In the genomic region with DNA sequence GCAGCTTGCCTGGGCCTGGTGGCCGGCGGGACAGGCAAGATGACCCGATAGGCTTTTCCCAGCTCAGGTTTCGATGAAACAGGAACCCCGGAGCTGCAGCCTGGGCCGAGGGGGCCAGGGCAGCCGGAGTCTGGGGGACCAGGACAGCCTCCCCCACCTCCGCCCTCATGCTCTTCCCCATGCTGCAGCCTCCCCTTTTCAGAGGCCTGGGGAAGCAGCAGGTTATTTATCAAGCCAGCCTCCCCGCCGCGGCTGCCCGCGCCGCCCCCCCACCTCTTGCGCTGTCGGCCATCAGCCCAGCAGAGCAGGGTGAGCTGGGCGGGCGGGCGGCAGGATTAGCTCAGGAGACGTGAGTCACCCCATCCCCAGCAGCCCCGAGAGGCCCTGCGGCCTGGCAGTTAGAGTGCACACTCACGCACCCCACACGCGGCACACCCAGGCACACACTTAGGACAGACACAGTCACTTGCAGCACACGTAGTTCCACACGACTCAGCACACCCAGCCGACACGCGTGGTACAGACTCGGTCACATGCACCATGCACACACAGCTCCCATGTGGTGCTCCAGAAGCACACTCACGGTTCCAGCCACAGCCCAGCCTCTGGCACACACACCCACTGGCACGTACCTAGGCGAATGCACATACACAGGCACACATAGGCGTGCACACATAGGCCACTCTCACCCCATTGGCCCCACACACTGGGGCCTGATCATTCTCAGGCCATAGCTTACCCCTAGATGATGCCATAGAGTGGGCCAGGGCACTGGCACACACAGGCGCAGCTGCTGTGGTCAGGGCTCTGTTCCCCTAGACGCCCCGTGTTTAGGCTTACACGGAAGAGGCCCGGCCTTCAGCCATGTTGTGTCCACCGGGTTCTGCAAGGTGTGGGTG, we compare ENCODE assay signal across 8 cellular contexts. TPM values are rescaled to one million over a fixed set of nuclear protein-coding genes. Genes with fewer than 3 reads are reported as not detected.
DNase-seq lines count a peak whose midpoint lies in the region; ATAC-seq and TF ChIP-seq lines count a peak whose summit lies in the region.

No MANE protein-coding gene starts in this region.

- no peak for TF ChIP-seq POLR2A in NB4 (IDR thresholded peaks at IDR 0.05; ENCODE audit: extremely low read depth, insufficient read length)
- TF ChIP-seq POLR2A in breast epithelium (IDR thresholded peaks at IDR 0.05) = no peak
- TF ChIP-seq POLR2A in stomach (IDR thresholded peaks at IDR 0.05) = no peak

- 68% methylated on average over 41 of the region's 41 CpGs for WGBS in liver
- WGBS in stomach, 5 donors = 19 to 31% (median 22%) methylated on average over 10 to 41 of the region's 41 CpGs

- intact Hi-C loops in breast epithelium (cut with DNase I; ENCODE audit: low total_unique reads) (no loop called here), stomach (cut with DNase I; ENCODE audit: low total_unique reads) (no loop called here)

- no peak overlapping the region for H2AFZ ChIP-seq in ACC112 (ENCODE audit: low read length, unreplicated experiment)

- peak; percentile 6 for TF ChIP-seq EP300 in stomach (IDR thresholded peaks at IDR 0.05)

- DNase-seq in NB4 (ENCODE audit: low read depth) = peak; percentile 99
- DNase-seq in breast epithelium (ENCODE audit: low spot score in 2 of 2) = peak; percentile 83 to 85
- peak; percentile 87 for DNase-seq in stomach
- no peak for DNase-seq in NCI-H446 (lab: John Stamatoyannopoulos, UW)

- no peaks in the 10 kb centered on the region for H3K27me3 ChIP-seq in ACC112 (ENCODE audit: insufficient read depth, low read length)
- no peaks in the 10 kb centered on the region for H3K27me3 ChIP-seq in breast epithelium
- H3K27me3 ChIP-seq in liver (ENCODE audit: control insufficient read depth in 4 of 4, insufficient read depth in 4 of 4, low read length in 3 of 4) = no peaks in the 10 kb centered on the region
- no peaks in the 10 kb centered on the region for H3K27me3 ChIP-seq in stomach

- TF ChIP-seq CTCF in NB4 (IDR thresholded peaks at IDR 0.05; ENCODE audit: low read depth, low read length) = no peak
- TF ChIP-seq CTCF in breast epithelium (IDR thresholded peaks at IDR 0.05) = no peak
- no peak for TF ChIP-seq CTCF in liver (IDR thresholded peaks at IDR 0.05; ENCODE audit: low read depth, low read length, missing input control)
- no peak for TF ChIP-seq CTCF in stomach (IDR thresholded peaks at IDR 0.05)

- no peak overlapping the region for H3K9ac ChIP-seq in liver (ENCODE audit: low read depth in 1 of 2, low read length in 2 of 2)

- peak overlapping the region; percentile 49; the same call in 1 of the 2 replicates for H3K4me3 ChIP-seq in ACC112 (ENCODE audit: low read depth, low read length)
- H3K4me3 ChIP-seq in NB4 (ENCODE audit: low read depth, low read length) = peak overlapping the region; percentile 34
- H3K4me3 ChIP-seq in breast epithelium = peak overlapping the region; percentile 12 to 48 (median 34)
- H3K4me3 ChIP-seq in liver (ENCODE audit: low read depth in 1 of 3, low read length in 3 of 3) = no peak overlapping the region
- peak overlapping the region; percentile 14 to 35 (median 21) for H3K4me3 ChIP-seq in stomach

- TF ChIP-seq RAD21 in liver (IDR thresholded peaks at IDR 0.05) = no peak

- peaks cover 71% of the 10 kb centered on the region for H3K4me1 ChIP-seq in ACC112 (ENCODE audit: control insufficient read depth, insufficient read depth, low read length, unreplicated experiment)
- H3K4me1 ChIP-seq in breast epithelium = peaks cover 43 to 73% of the 10 kb centered on the region in 2 donors
- H3K4me1 ChIP-seq in liver (ENCODE audit: control insufficient read depth in 4 of 4, insufficient read depth in 4 of 4, low read length in 3 of 4) = peaks cover 76 to 97% (median 90%) of the 10 kb centered on the region in 4 donors
- H3K4me1 ChIP-seq in stomach = peaks cover 88 to 100% (median 100%) of the 10 kb centered on the region in 4 donors

- H3K9me3 ChIP-seq in breast epithelium = no peaks in the 10 kb centered on the region
- H3K9me3 ChIP-seq in liver (ENCODE audit: control insufficient read depth in 4 of 4, low read length in 3 of 4) = no peaks in the 10 kb centered on the region
- no peaks in the 10 kb centered on the region for H3K9me3 ChIP-seq in stomach

- H3K27ac ChIP-seq in ACC112 (ENCODE audit: low read depth, low read length) (peak overlapping the region; percentile 87), breast epithelium (peak overlapping the region; percentile 97), liver (ENCODE audit: low read depth in 1 of 2, low read length in 2 of 2) (peak overlapping the region; percentile 56 to 64), stomach (peak overlapping the region; percentile 89 to 95 (median 94))

- ATAC-seq in GM18909 (IDR thresholded peaks at IDR 0.05; ENCODE audit: poor library complexity, unreplicated experiment) = peak; percentile 31
- ATAC-seq in GM19324 (IDR thresholded peaks at IDR 0.05; ENCODE audit: low FRiP score, unreplicated experiment) = no peak

- H3K36me3 ChIP-seq in ACC112 (ENCODE audit: insufficient read depth, low read length) (no peaks in the 10 kb centered on the region), breast epithelium (no peaks in the 10 kb centered on the region), liver (ENCODE audit: control insufficient read depth in 4 of 4, insufficient read depth in 3 of 4, low read depth in 1 of 4, low read length in 3 of 4) (no peaks in the 10 kb centered on the region), stomach (peaks cover 0 to 3% (median 0%) of the 10 kb centered on the region in 4 donors)

- peaks cover 72% of the 10 kb centered on the region for H3K79me2 ChIP-seq in ACC112 (ENCODE audit: control insufficient read depth, insufficient read depth, low read length, unreplicated experiment)

TF ChIP-seq in liver, 16 proteins besides CTCF, POLR2A, EP300 and RAD21:
- no peak for TF ChIP-seq YY1 (IDR thresholded peaks at IDR 0.05)
- no peak for TF ChIP-seq HNF4G (IDR thresholded peaks at IDR 0.05)
- no peak for TF ChIP-seq EGR1 (IDR thresholded peaks at IDR 0.05; ENCODE audit: low read depth in 2 of 2)
- TF ChIP-seq, protein P1, sequence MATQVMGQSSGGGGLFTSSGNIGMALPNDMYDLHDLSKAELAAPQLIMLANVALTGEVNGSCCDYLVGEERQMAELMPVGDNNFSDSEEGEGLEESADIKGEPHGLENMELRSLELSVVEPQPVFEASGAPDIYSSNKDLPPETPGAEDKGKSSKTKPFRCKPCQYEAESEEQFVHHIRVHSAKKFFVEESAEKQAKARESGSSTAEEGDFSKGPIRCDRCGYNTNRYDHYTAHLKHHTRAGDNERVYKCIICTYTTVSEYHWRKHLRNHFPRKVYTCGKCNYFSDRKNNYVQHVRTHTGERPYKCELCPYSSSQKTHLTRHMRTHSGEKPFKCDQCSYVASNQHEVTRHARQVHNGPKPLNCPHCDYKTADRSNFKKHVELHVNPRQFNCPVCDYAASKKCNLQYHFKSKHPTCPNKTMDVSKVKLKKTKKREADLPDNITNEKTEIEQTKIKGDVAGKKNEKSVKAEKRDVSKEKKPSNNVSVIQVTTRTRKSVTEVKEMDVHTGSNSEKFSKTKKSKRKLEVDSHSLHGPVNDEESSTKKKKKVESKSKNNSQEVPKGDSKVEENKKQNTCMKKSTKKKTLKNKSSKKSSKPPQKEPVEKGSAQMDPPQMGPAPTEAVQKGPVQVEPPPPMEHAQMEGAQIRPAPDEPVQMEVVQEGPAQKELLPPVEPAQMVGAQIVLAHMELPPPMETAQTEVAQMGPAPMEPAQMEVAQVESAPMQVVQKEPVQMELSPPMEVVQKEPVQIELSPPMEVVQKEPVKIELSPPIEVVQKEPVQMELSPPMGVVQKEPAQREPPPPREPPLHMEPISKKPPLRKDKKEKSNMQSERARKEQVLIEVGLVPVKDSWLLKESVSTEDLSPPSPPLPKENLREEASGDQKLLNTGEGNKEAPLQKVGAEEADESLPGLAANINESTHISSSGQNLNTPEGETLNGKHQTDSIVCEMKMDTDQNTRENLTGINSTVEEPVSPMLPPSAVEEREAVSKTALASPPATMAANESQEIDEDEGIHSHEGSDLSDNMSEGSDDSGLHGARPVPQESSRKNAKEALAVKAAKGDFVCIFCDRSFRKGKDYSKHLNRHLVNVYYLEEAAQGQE (IDR thresholded peaks at IDR 0.05) = no peak
- TF ChIP-seq JUND (IDR thresholded peaks at IDR 0.05) = peak in 1 of 2 donors; percentile 26

RNA-seq across cellular contexts. Expression of a gene that starts 13.0 kb away (rescaled TPM):
- total RNA-seq in breast epithelium (10 to 100 TPM; 33.9 to 66.9 (median 38.3) TPM), liver (10 to 100 TPM; 59.1 to 78.6 TPM), stomach (100 to 1,000 TPM in 1 of 5 donors, 10 to 100 TPM in 4; 25.9 to 101 (median 32.7) TPM)
- polyA plus RNA-seq in liver (10 to 100 TPM; 40.6 to 70.0 TPM), stomach (10 to 100 TPM; 18.3 to 26.3 (median 22.2) TPM)

Comparison
In these comparisons a context has a peak if more than half of its experiments do, and no peak if none do; other contexts are left out.
1. H3K4me3 ChIP-seq: peak in ACC112 (single experiment), NB4 (single experiment), breast epithelium (3 of 3) and stomach (4 of 4); none in liver (0 of 3).
2. DNase-seq: peak in NB4 (single experiment), breast epithelium (2 of 2) and stomach (single experiment); none in NCI-H446 (0 of 2).
3. Peak in every context shown above with its lines, with median percentiles within 50 percentile points of each other: H3K27ac ChIP-seq.